Comparison of ENCODE assay signal across 8 cellular contexts in the genomic region with DNA sequence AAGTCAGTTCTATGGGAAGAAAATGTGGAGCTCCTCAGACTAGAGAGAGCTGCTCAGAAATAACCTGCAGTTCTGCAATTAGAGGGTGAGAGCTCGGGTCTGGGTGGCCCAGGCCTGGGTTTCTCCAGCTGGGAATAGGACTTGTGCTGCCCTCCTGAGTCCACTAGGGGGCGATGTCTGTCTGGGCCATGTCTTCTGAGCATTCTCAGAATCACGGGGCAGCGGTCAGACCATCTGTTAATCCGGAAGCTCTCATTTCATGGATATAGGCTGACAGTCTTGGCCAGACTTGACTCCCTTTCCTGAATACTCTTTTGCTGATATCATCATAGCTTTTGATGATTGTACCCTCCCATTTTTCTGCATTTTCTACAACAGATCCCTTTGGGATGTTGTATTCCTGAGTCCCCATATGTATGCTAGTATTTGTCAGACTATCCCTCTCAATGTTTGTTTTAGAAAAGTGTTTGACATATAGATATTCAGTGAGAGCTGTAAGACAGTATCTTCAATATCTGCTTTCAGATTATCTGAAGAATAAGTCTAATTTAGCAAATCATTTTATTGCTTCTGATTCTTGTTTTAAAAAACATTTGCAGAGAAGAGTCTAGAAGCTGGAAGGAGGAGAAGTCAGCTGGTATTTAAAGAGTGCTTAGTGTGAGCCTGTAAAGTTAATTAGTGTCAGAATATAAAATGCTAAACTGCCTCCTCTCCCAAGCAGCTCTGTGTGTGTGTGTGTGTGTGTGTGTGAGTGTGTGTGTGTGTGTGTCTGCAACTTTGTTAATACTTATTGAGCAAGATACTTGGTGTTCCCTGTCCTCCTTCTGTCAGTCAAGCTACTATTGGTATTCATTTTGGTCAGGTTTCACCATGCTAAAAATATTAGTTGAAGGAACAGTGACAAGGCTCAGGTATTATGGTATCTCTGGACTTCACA. TPM values are rescaled to one million over a fixed set of nuclear protein-coding genes. Genes with fewer than 3 reads are reported as not detected.
DNase-seq lines count a peak whose midpoint lies in the region; ATAC-seq lines count a peak whose summit lies in the region.

No MANE protein-coding gene starts in this region.

- DNase-seq in AG20443 (ENCODE audit: low spot score): peak; percentile 92
- peak; percentile 79 for DNase-seq in NCI-H2227 treated with DMSO at 0.1 percent for 48 hours (lab: John Stamatoyannopoulos, UW)
- peak; percentile 55 for DNase-seq in activated CD4-positive, CD25-positive, alpha-beta regulatory T cell treated with anti-CD3 and anti-CD28 coated beads, Interleukin-2, amount 50 U/mL, for 16 hours (ENCODE audit: low read depth, low spot score)
- peak; percentile 57 for DNase-seq in cerebellum (ENCODE audit: low spot score)
- DNase-seq in left kidney (ENCODE audit: low read depth, low spot score): peak; percentile 92
- peak; percentile 77 for DNase-seq in stimulated activated CD4-positive, alpha-beta T cell treated with anti-CD3 and anti-CD28 coated beads, Interleukin-4, amount 100 ng/mL, for 24 hours

- ATAC-seq in GM18909 (IDR thresholded peaks at IDR 0.05; ENCODE audit: poor library complexity, unreplicated experiment): peak; percentile 82
- ATAC-seq in HG03135 (IDR thresholded peaks at IDR 0.05; ENCODE audit: unreplicated experiment): peak; percentile 88

RNA-seq across cellular contexts. Expression of gene STARD3NL, which starts 38.0 kb away (rescaled TPM):
- 66.2 TPM for total RNA-seq in cerebellum

Comparison
In these comparisons a context has a peak if more than half of its experiments do, and no peak if none do; other contexts are left out.
1. Peak in every context shown above with its lines: DNase-seq and ATAC-seq.